In genomic region chr6:163565140-163565539, GRCh38 we compare ENCODE assay signal across 19 cellular contexts.
A peak's percentile ranks its signal among the peaks of the same experiment; 100 is the strongest.
DNase-seq lines count a peak whose midpoint lies in the region; ATAC-seq and TF ChIP-seq lines count a peak whose summit lies in the region.
"Had no signal": no experiment of that assay in that cellular context is flagged by ENCODE, and none has a peak within 500 bp of the region (broad histone marks: within the 10 kb centered on the region; RNA-seq: fewer than 3 reads in every experiment).

No MANE protein-coding gene starts in this region.

- no peaks in the 10 kb centered on the region for H3K27me3 Mint-ChIP-seq in osteocyte (ENCODE audit: unreplicated experiment)
- H3K27me3 Mint-ChIP-seq: activated CD4-positive, alpha-beta T cell treated with anti-CD3 and anti-CD28 coated beads for 36 hours; stimulated activated naive CD8-positive, alpha-beta T cell treated with anti-CD3 and anti-CD28 coated beads, Interleukin-15, Interleukin-2, amounts not matched to agents 100 ng/mL and 50 ng/mL, for 24 hours had no signal

- peak overlapping the region; percentile 23 for H3K27ac Mint-ChIP-seq in osteocyte (ENCODE audit: unreplicated experiment)
- H3K27ac Mint-ChIP-seq: activated CD4-positive, alpha-beta T cell treated with anti-CD3 and anti-CD28 coated beads for 36 hours; stimulated activated naive CD8-positive, alpha-beta T cell treated with anti-CD3 and anti-CD28 coated beads, Interleukin-15, Interleukin-2, amounts not matched to agents 100 ng/mL and 50 ng/mL, for 24 hours had no signal

- no peak for TF ChIP-seq CTCF in fibroblast of pulmonary artery (IDR thresholded peaks at IDR 0.05; ENCODE audit: low read length, missing control alignments)
- TF ChIP-seq CTCF in osteocyte (IDR thresholded peaks at IDR 0.05), result no peak

- H3K9me3 Mint-ChIP-seq in osteocyte (ENCODE audit: unreplicated experiment), result no peaks in the 10 kb centered on the region
- H3K9me3 Mint-ChIP-seq: stimulated activated naive CD8-positive, alpha-beta T cell treated with anti-CD3 and anti-CD28 coated beads, Interleukin-15, Interleukin-2, amounts not matched to agents 100 ng/mL and 50 ng/mL, for 24 hours had no signal

- no peak for ATAC-seq in HG02938 (IDR thresholded peaks at IDR 0.05; ENCODE audit: unreplicated experiment)
- ATAC-seq: activated CD4-positive, alpha-beta T cell treated with anti-CD3 and anti-CD28 coated beads for 36 hours had no signal

- no peak overlapping the region for H3K4me3 Mint-ChIP-seq in osteocyte (ENCODE audit: unreplicated experiment)
- H3K4me3 Mint-ChIP-seq: activated CD4-positive, alpha-beta T cell treated with anti-CD3 and anti-CD28 coated beads for 36 hours; stimulated activated naive CD8-positive, alpha-beta T cell treated with anti-CD3 and anti-CD28 coated beads, Interleukin-15, Interleukin-2, amounts not matched to agents 100 ng/mL and 50 ng/mL, for 24 hours had no signal

- H3K4me3 ChIP-seq in fibroblast of pulmonary artery (replicated peaks; ENCODE audit: low read depth, low read length), result no peak overlapping the region
- H3K4me3 ChIP-seq: upper lobe of left lung had no signal

- peaks cover 51% of the 10 kb centered on the region for H3K36me3 Mint-ChIP-seq in osteocyte (ENCODE audit: unreplicated experiment)

- DNase-seq in DMS53 (lab: John Stamatoyannopoulos, UW) (peak; percentile 38), DMS53 treated with DMSO at 0.1 percent for 48 hours (lab: John Stamatoyannopoulos, UW; ENCODE audit: unreplicated experiment) (no peak), NCI-H774 (lab: John Stamatoyannopoulos, UW) (peak; percentile 49), fibroblast of pulmonary artery (ENCODE audit: low read depth) (peak; percentile 39), osteocyte (ENCODE audit: extremely low spot score, unreplicated experiment) (no peak), GDM1 (lab: John Stamatoyannopoulos, UW) (no peak)
- no peak for DNase-seq in activated naive CD4-positive, alpha-beta T cell treated with anti-CD3 and anti-CD28 coated beads, Interleukin-2, amount 50 U/mL, for 16 hours
- DNase-seq: 8988T; activated CD4-positive, alpha-beta T cell treated with anti-CD3 and anti-CD28 coated beads for 36 hours; activated CD8-positive, alpha-beta memory T cell treated with anti-CD3 and anti-CD28 coated beads, Interleukin-2, amount 50 U/mL, for 4 hours; activated gamma-delta T cell; midbrain; MV-4-11; NCI-H2227 treated with DMSO at 0.1 percent for 48 hours; right cardiac atrium; T-helper 9 cell; upper lobe of left lung had no signal

- H3K4me1 Mint-ChIP-seq in osteocyte (ENCODE audit: unreplicated experiment), result peaks cover 23% of the 10 kb centered on the region
- H3K4me1 Mint-ChIP-seq: activated CD4-positive, alpha-beta T cell treated with anti-CD3 and anti-CD28 coated beads for 36 hours had no signal

Comparison
In these comparisons a context has a peak if more than half of its experiments do, and no peak if none do; other contexts are left out.
1. DNase-seq: peak in DMS53 (single experiment), NCI-H774 (single experiment) and fibroblast of pulmonary artery (single experiment); none in DMS53 treated with DMSO at 0.1 percent for 48 hours (single experiment), osteocyte (single experiment), activated naive CD4-positive, alpha-beta T cell treated with anti-CD3 and anti-CD28 coated beads, Interleukin-2, amount 50 U/mL, for 16 hours (single experiment) and GDM1 (single experiment).